ENCODE assay signal across 8 cellular contexts in genomic region chr1:3618904-3619671, GRCh38. TPM values are rescaled to one million over a fixed set of nuclear protein-coding genes. Genes with fewer than 3 reads are reported as not detected.
A peak's percentile ranks its signal among the peaks of the same experiment; 100 is the strongest.
DNase-seq lines count a peak whose midpoint lies in the region; ATAC-seq and TF ChIP-seq lines count a peak whose summit lies in the region.

No MANE protein-coding gene starts in this region.

- CTCF ChIA-PET in PC-9 (lab: Charles Lee), result interaction anchor here (0.5 to 1.5 kb wide), 7 partner anchors 13 to 166 kb away, joined by 3 to 23 read pairs (median 5); no protein-coding TSS in a partner anchor

- peaks cover 25 to 26% of the 10 kb centered on the region in 2 donors for H3K4me1 Mint-ChIP-seq in natural killer cell treated with Interleukin-12 subunit alpha and Interleukin-12 subunit beta and Interleukin-15 and Interleukin-18, amount 100 ng/mL, for 72 hours (ENCODE audit: low read depth in 2 of 2)

- no peak overlapping the region for H2AFZ ChIP-seq in PC-9

- H3K79me2 ChIP-seq in PC-9 (ENCODE audit: low read depth), result peaks cover 5% of the 10 kb centered on the region

- H3K27me3 ChIP-seq in PC-9 (ENCODE audit: insufficient read depth, low read depth) (no peaks in the 10 kb centered on the region), esophagus muscularis mucosa (peaks cover 0 to 11% (median 0%) of the 10 kb centered on the region in 4 donors)

- no peaks in the 10 kb centered on the region for H3K27me3 Mint-ChIP-seq in natural killer cell treated with Interleukin-12 subunit alpha and Interleukin-12 subunit beta and Interleukin-15 and Interleukin-18, amount 100 ng/mL, for 72 hours

- peak; percentile 66 to 74 for ATAC-seq in natural killer cell treated with Interleukin-12 subunit alpha and Interleukin-12 subunit beta and Interleukin-15 and Interleukin-18, amount 100 ng/mL, for 72 hours
- no peak for ATAC-seq in GM21723 (IDR thresholded peaks at IDR 0.05; ENCODE audit: unreplicated experiment)

- H3K4me2 ChIP-seq in PC-9, result no peak overlapping the region

- intact Hi-C loops in PC-9 (cut with micrococcal nuclease; ENCODE audit: unreplicated experiment), result loop anchor here (1.0 kb wide), 4 partner anchors 49 to 166 kb away; no protein-coding TSS in a partner anchor
- intact Hi-C loops in esophagus muscularis mucosa (cut with DNase I), result loop anchor here (5.0 kb wide), 1 partner anchor 52 kb away; no protein-coding TSS in a partner anchor

- H3K9me2 ChIP-seq in PC-9 (ENCODE audit: insufficient read depth), result no peaks in the 10 kb centered on the region

- TF ChIP-seq POLR2A in esophagus muscularis mucosa (IDR thresholded peaks at IDR 0.05; ENCODE audit: low read depth), result no peak

- POLR2A ChIA-PET in PC-9 (lab: Charles Lee; ENCODE audit: unreplicated experiment), result no interaction called here

- no peak for TF ChIP-seq EP300 in esophagus muscularis mucosa (IDR thresholded peaks at IDR 0.05)

- 27% methylated on average over 12 of the region's 21 CpGs for WGBS in esophagus muscularis mucosa

- H3K9me3 ChIP-seq in PC-9 (ENCODE audit: insufficient read depth, low read depth) (no peaks in the 10 kb centered on the region), esophagus muscularis mucosa (no peaks in the 10 kb centered on the region)

- H3K27ac ChIP-seq in PC-9 (no peak overlapping the region), esophagus muscularis mucosa (replicated peaks in 1 of 4) (no peak overlapping the region)

- no peaks in the 10 kb centered on the region for H3K9me3 Mint-ChIP-seq in natural killer cell treated with Interleukin-12 subunit alpha and Interleukin-12 subunit beta and Interleukin-15 and Interleukin-18, amount 100 ng/mL, for 72 hours

- H3K27ac Mint-ChIP-seq in natural killer cell treated with Interleukin-12 subunit alpha and Interleukin-12 subunit beta and Interleukin-15 and Interleukin-18, amount 100 ng/mL, for 72 hours, result no peak overlapping the region

- H3K4me1 ChIP-seq in PC-9 (replicated peaks; ENCODE audit: insufficient read depth), result peaks cover 32% of the 10 kb centered on the region
- peaks cover 13 to 38% (median 34%) of the 10 kb centered on the region in 4 donors for H3K4me1 ChIP-seq in esophagus muscularis mucosa

- H3K36me3 Mint-ChIP-seq in natural killer cell treated with Interleukin-12 subunit alpha and Interleukin-12 subunit beta and Interleukin-15 and Interleukin-18, amount 100 ng/mL, for 72 hours, result no peaks in the 10 kb centered on the region

- peak; percentile 84 for TF ChIP-seq CTCF in PC-9 (conservative IDR thresholded peaks at IDR 0.05)
- peak; percentile 80 to 88 (median 86) for TF ChIP-seq CTCF in esophagus muscularis mucosa (IDR thresholded peaks at IDR 0.05)

- DNase-seq in DMS53 (lab: John Stamatoyannopoulos, UW), result peak; percentile 88
- peak; percentile 55 for DNase-seq in HT1080 (ENCODE audit: low read depth)
- DNase-seq in PC-9, result peak; percentile 61 to 65
- DNase-seq in activated T-cell treated with anti-CD3 and anti-CD28 coated beads for 48 hours (ENCODE audit: low read depth), result peak; percentile 61
- DNase-seq in esophagus muscularis mucosa (ENCODE audit: extremely low spot score), result peak; percentile 95
- DNase-seq in natural killer cell treated with Interleukin-12 subunit alpha and Interleukin-12 subunit beta and Interleukin-15 and Interleukin-18, amount 100 ng/mL, for 72 hours (ENCODE audit: low spot score), result peak; percentile 80
- DNase-seq in stimulated activated naive CD4-positive, alpha-beta T cell (lab: John Stamatoyannopoulos, UW), result peak; percentile 54 to 83 (median 68)

- H3K36me3 ChIP-seq in PC-9 (ENCODE audit: low read depth) (no peaks in the 10 kb centered on the region), esophagus muscularis mucosa (no peaks in the 10 kb centered on the region)

- H3K4me3 ChIP-seq in PC-9, result no peak overlapping the region
- H3K4me3 ChIP-seq in esophagus muscularis mucosa, result no peak overlapping the region

- no TSS peak for BruUV-seq in PC-9 (replicated peaks; lab: Mats Ljungman, UMichigan)

- no peaks in the 10 kb centered on the region for H4K20me1 ChIP-seq in PC-9 (ENCODE audit: insufficient read depth)

- H3K4me3 Mint-ChIP-seq in natural killer cell treated with Interleukin-12 subunit alpha and Interleukin-12 subunit beta and Interleukin-15 and Interleukin-18, amount 100 ng/mL, for 72 hours, result peak overlapping the region; percentile 29

- H3F3A ChIP-seq in PC-9 (ENCODE audit: insufficient read depth, low read depth), result peaks cover 6% of the 10 kb centered on the region; the same call in 1 of the 2 replicates

RNA-seq across cellular contexts. Expression of gene TPRG1L, which starts 5.7 kb away (rescaled TPM):
- total RNA-seq in HT1080 (2014; rRNA removed; shearing (Covaris generic)), result 9.4 and 14.4 TPM in 2 replicates
- 28.9 TPM in 2 replicates for polyA plus RNA-seq in HT1080 (2015; cell fraction: cytosol; rRNA removed)
- polyA plus RNA-seq in HT1080 (2015; cell fraction: nucleus; rRNA removed), result 17.3 and 19.2 TPM in 2 replicates
- total RNA-seq in PC-9 (2021), result 41.4 and 44.9 TPM in 2 replicates
- total RNA-seq in esophagus muscularis mucosa, result 10 to 100 TPM; 36.8 to 55.3 (median 50.3) TPM
- 10 to 100 TPM; 11.9 to 18.4 TPM for total RNA-seq in natural killer cell treated with Interleukin-12 subunit alpha and Interleukin-12 subunit beta and Interleukin-15 and Interleukin-18, amount 100 ng/mL, for 72 hours

RNA-seq across cellular contexts. Expression of gene MEGF6, which starts 7.8 kb away (rescaled TPM):
- 0.10 and 0.92 TPM in 2 replicates for total RNA-seq in HT1080 (2014; rRNA removed; shearing (Covaris generic))
- polyA plus RNA-seq in HT1080 (2015; cell fraction: cytosol; rRNA removed), result 1.0 and 1.4 TPM in 2 replicates
- polyA plus RNA-seq in HT1080 (2015; cell fraction: nucleus; rRNA removed), result 2.9 and 4.1 TPM in 2 replicates
- total RNA-seq in PC-9 (2021) (65.3 and 77.6 TPM in 2 replicates), esophagus muscularis mucosa (10 to 100 TPM in 3 of 4 donors, 1 to 10 TPM in 1; 9.3 to 18.1 (median 12.7) TPM)
- total RNA-seq in natural killer cell treated with Interleukin-12 subunit alpha and Interleukin-12 subunit beta and Interleukin-15 and Interleukin-18, amount 100 ng/mL, for 72 hours, result 1 to 10 TPM in 1 of 2 donors, under 1 TPM in 1; 0.36 to 1.6 TPM

RNA-seq across cellular contexts. Expression of gene WRAP73, which starts 30.8 kb away (rescaled TPM):
- total RNA-seq in HT1080 (2014; rRNA removed; shearing (Covaris generic)), result 57.7 and 64.5 TPM in 2 replicates
- 42.0 and 46.8 TPM in 2 replicates for polyA plus RNA-seq in HT1080 (2015; cell fraction: cytosol; rRNA removed)
- polyA plus RNA-seq in HT1080 (2015; cell fraction: nucleus; rRNA removed), result 92.0 and 95.0 TPM in 2 replicates
- total RNA-seq in PC-9 (2021) (23.8 and 25.5 TPM in 2 replicates), esophagus muscularis mucosa (10 to 100 TPM; 12.9 to 25.9 (median 15.7) TPM)
- total RNA-seq in natural killer cell treated with Interleukin-12 subunit alpha and Interleukin-12 subunit beta and Interleukin-15 and Interleukin-18, amount 100 ng/mL, for 72 hours, result 10 to 100 TPM; 27.6 to 51.3 TPM

RNA-seq across cellular contexts. Expression of gene TP73, which starts 33.2 kb away (rescaled TPM):
- 0.27 TPM in 1 of 2 replicates, not detected in the other for total RNA-seq in HT1080 (2014; rRNA removed; shearing (Covaris generic))
- 0.07 and 0.13 TPM in 2 replicates for polyA plus RNA-seq in HT1080 (2015; cell fraction: cytosol; rRNA removed)
- polyA plus RNA-seq in HT1080 (2015; cell fraction: nucleus; rRNA removed), result 0.08 TPM in 1 of 2 replicates, not detected in the other
- 6.2 and 6.9 TPM in 2 replicates for total RNA-seq in PC-9 (2021)
- total RNA-seq in esophagus muscularis mucosa, result not detected
- total RNA-seq in natural killer cell treated with Interleukin-12 subunit alpha and Interleukin-12 subunit beta and Interleukin-15 and Interleukin-18, amount 100 ng/mL, for 72 hours, result 1 to 10 TPM; 1.5 to 5.7 TPM
